3 cellular contexts compared by ENCODE assay signal in the genomic region with DNA sequence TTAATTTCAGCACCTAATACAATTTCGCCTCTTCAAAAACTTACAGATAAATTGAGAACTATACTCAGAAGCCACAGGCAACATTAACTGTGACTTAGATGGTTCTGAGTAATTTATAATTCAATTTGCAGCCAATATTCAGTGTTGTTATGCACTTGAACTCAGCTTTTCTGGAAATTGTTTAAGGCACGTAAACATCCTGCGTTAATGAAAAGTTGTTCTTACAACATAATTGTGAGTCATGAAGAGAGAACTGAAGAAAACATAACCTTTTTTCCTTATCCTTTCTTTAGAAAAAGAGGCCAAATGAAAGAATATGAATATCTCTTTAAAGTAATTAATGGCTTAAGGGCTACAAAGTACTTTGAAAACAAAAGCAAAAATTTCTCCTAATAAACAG.
TF ChIP-seq lines count a peak whose summit lies in the region.

No MANE protein-coding gene starts in this region.

TF ChIP-seq in SK-N-SH treated with all-trans-retinoic acid at 6 μM for 48 hours, 23 proteins besides CTCF, POLR2A, EP300 and RAD21:
- no peak for TF ChIP-seq CSDC2 (CRISPR knock-in tag; IDR thresholded peaks at IDR 0.05)
- TF ChIP-seq ISL1 (CRISPR knock-in tag; IDR thresholded peaks at IDR 0.05) = peak; percentile 58

TF ChIP-seq in SK-N-SH, 30 proteins besides CTCF, POLR2A, EP300 and RAD21:
- TF ChIP-seq EZH2phosphoT487 (IDR thresholded peaks at IDR 0.05; ENCODE audit: borderline replicate concordance, low read depth) (no peak), POLR2AphosphoS5 (IDR thresholded peaks at IDR 0.05; ENCODE audit: low read depth, low read length) (no peak), FOXM1 (IDR thresholded peaks at IDR 0.05; ENCODE audit: low read depth) (no peak), RCOR1 (IDR thresholded peaks at IDR 0.05; ENCODE audit: low read length) (no peak), SIN3A (IDR thresholded peaks at IDR 0.05; ENCODE audit: borderline replicate concordance, low read depth, low read length) (no peak)

TF ChIP-seq in IMR-90, 13 proteins besides CTCF, POLR2A, EP300 and RAD21:
- TF ChIP-seq ELK1 (IDR thresholded peaks at IDR 0.05; ENCODE audit: borderline replicate concordance, low read depth, low read length) (no peak), SMC3 (IDR thresholded peaks at IDR 0.05; ENCODE audit: low read depth, low read length) (no peak), MXI1 (IDR thresholded peaks at IDR 0.05; ENCODE audit: borderline replicate concordance, low read depth, low read length) (no peak), RFX5 (IDR thresholded peaks at IDR 0.05; ENCODE audit: low read depth, low read length) (no peak), USF2 (IDR thresholded peaks at IDR 0.05; ENCODE audit: low read depth, low read length) (no peak), CHD1 (IDR thresholded peaks at IDR 0.05; ENCODE audit: low read depth, low read length) (no peak), NFE2L2 (IDR thresholded peaks at IDR 0.05; ENCODE audit: low read depth, low read length) (no peak), BHLHE40 (IDR thresholded peaks at IDR 0.05; ENCODE audit: low read depth, low read length) (no peak), FOS (IDR thresholded peaks at IDR 0.05; ENCODE audit: low read depth, low read length) (peak; percentile 41; the same call in 1 of the 2 replicates), MAZ (IDR thresholded peaks at IDR 0.05; ENCODE audit: borderline replicate concordance, low read depth, low read length) (no peak), RCOR1 (IDR thresholded peaks at IDR 0.05; ENCODE audit: insufficient replicate concordance, low read length) (no peak), CEBPB (IDR thresholded peaks at IDR 0.05; ENCODE audit: low read depth, low read length) (peak; percentile 70), MAFK (IDR thresholded peaks at IDR 0.05; ENCODE audit: low read depth, low read length) (no peak)
